ENCODE assay signal across 14 cellular contexts in the genomic region with DNA sequence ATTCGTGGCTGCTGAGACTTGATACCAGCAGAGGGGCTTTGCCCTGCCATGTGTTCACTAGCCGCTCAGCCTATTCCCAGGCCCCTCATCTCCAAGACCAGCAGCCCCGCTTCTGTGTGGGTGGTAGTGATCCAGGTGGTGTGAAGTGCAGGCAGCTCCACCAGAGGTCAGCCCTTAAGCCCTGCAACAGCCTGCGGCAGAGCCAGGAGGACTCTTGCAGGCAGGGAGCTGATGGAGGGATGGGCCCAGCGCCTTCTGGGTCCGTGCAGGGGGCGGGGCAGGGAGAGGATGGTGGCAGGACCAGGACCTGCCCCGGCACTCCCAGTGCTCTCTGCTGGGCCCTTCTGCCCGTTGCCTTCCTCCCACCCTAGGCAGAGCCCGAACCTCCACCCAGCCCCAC.
"Had no signal": no experiment of that assay in that cellular context is flagged by ENCODE, and none has a peak within 500 bp of the region (broad histone marks: within the 10 kb centered on the region; RNA-seq: fewer than 3 reads in every experiment).

No MANE protein-coding gene starts in this region.

- H3K4me1 Mint-ChIP-seq: activated CD4-positive, alpha-beta memory T cell treated with anti-CD3 and anti-CD28 coated beads, Interleukin-2, amount 10 ng/mL, durations not matched to agents 7 days and 5 days; activated naive CD8-positive, alpha-beta T cell treated with anti-CD3 and anti-CD28 coated beads for 36 hours had no signal

- H3K36me3 Mint-ChIP-seq: activated naive CD8-positive, alpha-beta T cell treated with anti-CD3 and anti-CD28 coated beads for 36 hours; natural killer cell treated with Interleukin-12 subunit alpha and Interleukin-12 subunit beta and Interleukin-15 and Interleukin-18, amount 100 ng/mL, for 72 hours had no signal

- ATAC-seq: left lobe of liver; stimulated activated naive CD8-positive, alpha-beta T cell treated with anti-CD3 and anti-CD28 coated beads, Interleukin-15, Interleukin-2, amounts not matched to agents 100 U/mL and 50 U/mL, for 24 hours had no signal

- H3K9me3 Mint-ChIP-seq: activated CD4-positive, alpha-beta memory T cell treated with anti-CD3 and anti-CD28 coated beads, Interleukin-2, amount 10 ng/mL, durations not matched to agents 7 days and 5 days; natural killer cell treated with Interleukin-12 subunit alpha and Interleukin-12 subunit beta and Interleukin-15 and Interleukin-18, amount 100 ng/mL, for 72 hours; T-helper 2 cell treated with Interferon-gamma antibody and Interleukin-4, amounts not matched to agents 5 μg/mL and 100 μg/mL, for 36 hours had no signal

- H3K27ac Mint-ChIP-seq: activated CD4-positive, alpha-beta memory T cell treated with anti-CD3 and anti-CD28 coated beads, Interleukin-2, amount 10 ng/mL, durations not matched to agents 7 days and 5 days; activated naive CD8-positive, alpha-beta T cell treated with anti-CD3 and anti-CD28 coated beads for 36 hours; natural killer cell treated with Interleukin-12 subunit alpha and Interleukin-12 subunit beta and Interleukin-15 and Interleukin-18, amount 100 ng/mL, for 72 hours; T-helper 2 cell treated with Interferon-gamma antibody and Interleukin-4, amounts not matched to agents 5 μg/mL and 100 μg/mL, for 36 hours had no signal

- DNase-seq: activated CD4-positive, alpha-beta memory T cell treated with anti-CD3 and anti-CD28 coated beads, Interleukin-2, amount 10 ng/mL, durations not matched to agents 7 days and 5 days; activated CD4-positive, alpha-beta T cell treated with anti-CD3 and anti-CD28 coated beads for 1 hour; activated gamma-delta T cell treated with Interleukin-2 at 50 U/mL for 16 hours; activated naive CD8-positive, alpha-beta T cell treated with anti-CD3 and anti-CD28 coated beads for 36 hours; activated T-cell treated with anti-CD3 and anti-CD28 coated beads, Interleukin-2, amount 50 U/mL, for 48 hours; anterior cingulate cortex; dorsolateral prefrontal cortex; mammary epithelial cell; sigmoid colon; stimulated activated CD4-positive, alpha-beta T cell treated with anti-CD3 and anti-CD28 coated beads, Interleukin-2, amount 100 ng/mL, for 24 hours; stimulated activated naive CD8-positive, alpha-beta T cell treated with anti-CD3 and anti-CD28 coated beads, Interleukin-15, Interleukin-2, amounts not matched to agents 100 U/mL and 50 U/mL, for 24 hours had no signal

- H3K4me3 Mint-ChIP-seq: activated CD4-positive, alpha-beta memory T cell treated with anti-CD3 and anti-CD28 coated beads, Interleukin-2, amount 10 ng/mL, durations not matched to agents 7 days and 5 days; activated naive CD8-positive, alpha-beta T cell treated with anti-CD3 and anti-CD28 coated beads for 36 hours; natural killer cell treated with Interleukin-12 subunit alpha and Interleukin-12 subunit beta and Interleukin-15 and Interleukin-18, amount 100 ng/mL, for 72 hours; T-helper 2 cell treated with Interferon-gamma antibody and Interleukin-4, amounts not matched to agents 5 μg/mL and 100 μg/mL, for 36 hours had no signal
